ENCODE assay signal across 8 cellular contexts in the genomic region with DNA sequence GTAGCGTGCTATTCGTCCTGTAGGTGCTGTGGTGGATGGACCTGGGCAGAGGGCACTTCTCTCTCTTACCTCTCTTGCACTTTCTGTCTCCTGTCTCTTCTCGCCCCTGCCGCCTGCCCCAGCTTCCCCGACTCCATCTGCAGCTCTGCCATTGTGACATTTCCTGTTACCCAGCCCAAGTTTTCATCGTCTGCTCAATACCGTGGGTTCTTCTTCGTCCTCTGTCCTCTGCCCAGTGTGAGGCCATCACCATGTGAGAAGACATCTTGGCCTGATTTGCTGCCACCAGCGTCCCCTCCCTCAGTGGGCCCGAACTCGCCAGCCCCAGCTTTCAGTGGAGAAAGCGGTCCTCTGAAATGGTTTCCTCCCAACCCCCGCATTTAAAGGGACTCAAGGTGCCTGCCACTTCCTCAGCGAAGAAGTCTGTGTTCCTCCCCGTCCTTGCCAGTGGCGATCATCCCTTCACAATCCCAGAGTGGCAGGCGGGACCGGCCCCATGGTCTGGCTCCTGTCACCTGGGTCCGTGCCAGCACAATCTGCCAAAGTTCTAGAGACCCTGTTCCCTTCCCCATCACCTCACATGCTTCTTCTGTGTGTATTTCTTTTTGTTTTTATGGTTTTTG. TPM values are rescaled to one million over a fixed set of nuclear protein-coding genes. Genes with fewer than 3 reads are reported as not detected.
DNase-seq lines count a peak whose midpoint lies in the region; ATAC-seq and TF ChIP-seq lines count a peak whose summit lies in the region.

No MANE protein-coding gene starts in this region.

- ATAC-seq in left ventricle myocardium superior (no peak), activated B cell treated with CpG ODN at 0.5 μM for 24 hours (ENCODE audit: low read depth) (peak; percentile 16), foreskin keratinocyte (no peak)

- CTCF ChIA-PET in activated B cell treated with CpG ODN at 0.5 μM for 24 hours (lab: Charles Lee), result interaction anchor here (1.9 to 2.5 kb wide), 2 partner anchors 10 to 242 kb away, joined by 5 to 12 read pairs; no protein-coding TSS in a partner anchor

- H3K4me3 ChIP-seq in left ventricle myocardium inferior, result no peak overlapping the region

- peaks cover 41% of the 10 kb centered on the region for H3K36me3 ChIP-seq in left ventricle myocardium inferior

- H3K27me3 ChIP-seq in left ventricle myocardium inferior (ENCODE audit: low read depth) (no peaks in the 10 kb centered on the region), foreskin keratinocyte (no peaks in the 10 kb centered on the region)

- DNase-seq in left ventricle myocardium inferior (no peak), left ventricle myocardium superior (no peak), activated B cell treated with CpG ODN at 0.5 μM for 24 hours (no peak), medulla oblongata (ENCODE audit: extremely low spot score) (peak; percentile 18), foreskin keratinocyte (no peak), NCI-H2227 (lab: John Stamatoyannopoulos, UW; ENCODE audit: unreplicated experiment) (no peak), mesenteric fat pad (ENCODE audit: low spot score) (no peak), NCI-H1930 (lab: John Stamatoyannopoulos, UW) (no peak)

- H3K27ac ChIP-seq in left ventricle myocardium inferior (replicated peaks) (peak overlapping the region; percentile 44), foreskin keratinocyte (no peak overlapping the region)

- H3K4me1 ChIP-seq in left ventricle myocardium inferior, result peaks cover 42% of the 10 kb centered on the region
- H3K4me1 ChIP-seq in foreskin keratinocyte, result peaks cover 6% of the 10 kb centered on the region

- H3K4me3 Mint-ChIP-seq in activated B cell treated with CpG ODN at 0.5 μM for 24 hours, result peak overlapping the region; percentile 58

- H3K9me3 Mint-ChIP-seq in activated B cell treated with CpG ODN at 0.5 μM for 24 hours, result no peaks in the 10 kb centered on the region

- peaks cover 25% of the 10 kb centered on the region for H3K4me1 Mint-ChIP-seq in activated B cell treated with CpG ODN at 0.5 μM for 24 hours

- POLR2A ChIA-PET in activated B cell treated with CpG ODN at 0.5 μM for 24 hours (lab: Charles Lee), result interaction anchor here (0.6 to 3.5 kb wide), 3 partner anchors 18 to 458 kb away, joined by 3 to 30 read pairs (median 3); a partner anchor contains a TSS

- H3K27me3 Mint-ChIP-seq in activated B cell treated with CpG ODN at 0.5 μM for 24 hours, result no peaks in the 10 kb centered on the region

- intact Hi-C loops in left ventricle myocardium inferior (cut with micrococcal nuclease), result no loop called here
- intact Hi-C loops in left ventricle myocardium superior (cut with micrococcal nuclease), result no loop called here
- intact Hi-C loops in activated B cell treated with CpG ODN at 0.5 μM for 24 hours (cut with micrococcal nuclease), result no loop called here

- H3K27ac Mint-ChIP-seq in activated B cell treated with CpG ODN at 0.5 μM for 24 hours, result peak overlapping the region; percentile 75

- peaks cover 20% of the 10 kb centered on the region for H3K36me3 Mint-ChIP-seq in activated B cell treated with CpG ODN at 0.5 μM for 24 hours (ENCODE audit: low read depth)

- TF ChIP-seq CTCF in left ventricle myocardium inferior (IDR thresholded peaks at IDR 0.05; ENCODE audit: borderline replicate concordance) (no peak), activated B cell treated with CpG ODN at 0.5 μM for 24 hours (IDR thresholded peaks at IDR 0.05) (no peak), foreskin keratinocyte (conservative IDR thresholded peaks at IDR 0.05) (no peak)

- H3K9me3 ChIP-seq in left ventricle myocardium inferior (replicated peaks), result no peaks in the 10 kb centered on the region

RNA-seq across cellular contexts. Expression of a gene that starts 18.0 kb away (rescaled TPM):
- total RNA-seq in left ventricle myocardium inferior, result 71.5 TPM
- 66.9 TPM for total RNA-seq in left ventricle myocardium superior
- total RNA-seq in activated B cell treated with CpG ODN at 0.5 μM for 24 hours, result 103 and 119 TPM in 2 replicates
- total RNA-seq in foreskin keratinocyte, result 38.7 and 39.8 TPM in 2 replicates
- polyA plus RNA-seq in foreskin keratinocyte, result 10.3 and 11.8 TPM in 2 replicates
- 128 TPM for total RNA-seq in mesenteric fat pad

RNA-seq across cellular contexts. Expression of a gene that starts 44.5 kb away (rescaled TPM):
- total RNA-seq in left ventricle myocardium inferior, result 39.4 TPM
- total RNA-seq in left ventricle myocardium superior, result 31.2 TPM
- total RNA-seq in activated B cell treated with CpG ODN at 0.5 μM for 24 hours, result 16.9 and 17.1 TPM in 2 replicates
- total RNA-seq in foreskin keratinocyte, result 38.4 and 42.0 TPM in 2 replicates
- polyA plus RNA-seq in foreskin keratinocyte, result 22.2 and 29.2 TPM in 2 replicates
- total RNA-seq in mesenteric fat pad, result 554 TPM

RNA-seq across cellular contexts. Expression of a gene that starts 44.8 kb away (rescaled TPM):
- 10.6 TPM for total RNA-seq in left ventricle myocardium inferior
- 10.4 TPM for total RNA-seq in left ventricle myocardium superior
- total RNA-seq in activated B cell treated with CpG ODN at 0.5 μM for 24 hours, result 19.2 and 25.4 TPM in 2 replicates
- 14.1 and 14.8 TPM in 2 replicates for total RNA-seq in foreskin keratinocyte
- 10.8 and 11.2 TPM in 2 replicates for polyA plus RNA-seq in foreskin keratinocyte
- 47.7 TPM for total RNA-seq in mesenteric fat pad

Comparison
In these comparisons a context has a peak if more than half of its experiments do, and no peak if none do; other contexts are left out.
1. RNA of a gene that starts 44.5 kb away (total RNA-seq): 554 TPM in mesenteric fat pad (single experiment); 38.4 to 42.0 TPM in foreskin keratinocyte, 39.4 TPM in left ventricle myocardium inferior (single experiment), 31.2 TPM in left ventricle myocardium superior (single experiment) and 16.9 to 17.1 TPM in activated B cell treated with CpG ODN at 0.5 μM for 24 hours; every median in the first group is over 10 times any median in the second.